In the genomic region with DNA sequence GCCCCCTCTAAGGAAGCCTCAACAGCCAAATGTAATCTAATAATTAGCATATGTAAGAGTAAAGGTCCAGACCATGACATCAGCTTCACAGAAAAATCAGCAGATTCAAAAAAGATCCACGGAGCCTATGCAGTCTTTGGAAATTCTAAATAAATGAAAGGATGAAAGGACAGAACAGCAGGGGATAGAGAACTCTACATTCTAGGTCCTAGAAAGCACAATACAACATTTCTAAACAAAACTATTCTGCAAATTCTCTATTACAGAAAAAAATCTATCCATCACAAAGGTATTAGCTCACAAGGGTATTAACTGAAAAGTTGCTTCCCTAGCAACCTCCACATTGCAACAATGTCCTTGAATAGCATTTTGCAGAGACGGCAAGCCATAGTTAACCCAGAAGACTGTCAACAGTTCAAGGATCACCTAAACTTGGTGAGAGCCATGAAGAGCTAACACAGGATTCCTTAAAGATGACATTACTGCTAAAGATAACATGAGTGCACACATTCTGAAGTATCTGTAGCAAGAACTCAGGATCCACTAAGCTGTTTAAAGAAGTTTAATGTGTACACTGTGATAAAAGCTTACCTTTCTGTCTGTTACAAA, we compare ENCODE assay signal across 20 cellular contexts.
A peak's percentile ranks its signal among the peaks of the same experiment; 100 is the strongest.
DNase-seq lines count a peak whose midpoint lies in the region; ATAC-seq, FAIRE-seq and TF ChIP-seq lines count a peak whose summit lies in the region.
"Had no signal": no experiment of that assay in that cellular context is flagged by ENCODE, and none has a peak within 500 bp of the region (broad histone marks: within the 10 kb centered on the region; RNA-seq: fewer than 3 reads in every experiment).

No MANE protein-coding gene starts in this region.

- TF ChIP-seq CTCF in heart left ventricle (IDR thresholded peaks at IDR 0.05), result no peak
- no peak for TF ChIP-seq CTCF in HepG2 (CRISPR knock-in tag; IDR thresholded peaks at IDR 0.05)

- no peak overlapping the region for H2BK12ac ChIP-seq in neuronal stem cell (ENCODE audit: low read length)

- H3K4me1 ChIP-seq in heart left ventricle (peaks cover 3 to 84% (median 59%) of the 10 kb centered on the region in 12 donors), mesodermal cell (ENCODE audit: control insufficient read depth, insufficient read depth, low read length, poor library complexity, severe bottlenecking) (peaks cover 87% of the 10 kb centered on the region), neuronal stem cell (ENCODE audit: control insufficient read depth in 2 of 2, insufficient read depth in 1 of 2, low read depth in 1 of 2, low read length in 2 of 2) (peaks cover 31 to 63% of the 10 kb centered on the region in 2 donors), HepG2 (ENCODE audit: insufficient read depth, low read length) (no peaks in the 10 kb centered on the region)

- no peak overlapping the region for H3K18ac ChIP-seq in neuronal stem cell (ENCODE audit: low read length)

- in situ Hi-C loops in HepG2 (cut with HindIII; ENCODE audit: extremely low pct_ligation_motif_present, low pct_unique_long_range_greater_than_20kb), result no loop called here

- no peaks in the 10 kb centered on the region for H4K20me1 ChIP-seq in HepG2 (ENCODE audit: insufficient read depth, low read length)

- TF ChIP-seq EP300 in HepG2 (IDR thresholded peaks at IDR 0.05; ENCODE audit: low read depth in 2 of 2, low read length in 2 of 2) (no peak), HepG2 (CRISPR knock-in tag; IDR thresholded peaks at IDR 0.05; ENCODE audit: borderline replicate concordance) (no peak)

- no peak overlapping the region for H2AFZ ChIP-seq in neuronal stem cell (ENCODE audit: low read length)
- no peak overlapping the region for H2AFZ ChIP-seq in HepG2 (ENCODE audit: low read length)

- no peak overlapping the region for H3K23ac ChIP-seq in neuronal stem cell (ENCODE audit: low read depth, low read length, poor library complexity)

- peak; percentile 66 for ATAC-seq in Right ventricle myocardium inferior
- peak; percentile 16 to 70 (median 63) for ATAC-seq in heart left ventricle
- ATAC-seq in HepG2, result no peak
- ATAC-seq: mucosa of descending colon, T-helper 17 cell had no signal

- no peaks in the 10 kb centered on the region for H3K27me3 ChIP-seq in heart left ventricle
- H3K27me3 ChIP-seq in neuronal stem cell (ENCODE audit: control insufficient read depth in 3 of 3, insufficient read depth in 3 of 3, low read depth in 1 of 3, low read length in 3 of 3), result no peaks in the 10 kb centered on the region
- no peaks in the 10 kb centered on the region; a peak in 1 of 5 replicates for H3K27me3 ChIP-seq in HepG2 (ENCODE audit: control insufficient read depth in 1 of 2, insufficient read depth in 2 of 2, low read length in 2 of 2)
- H3K27me3 ChIP-seq: BE2C had no signal

- H3K14ac ChIP-seq in neuronal stem cell (ENCODE audit: low read length), result no peak overlapping the region

- H4K8ac ChIP-seq in neuronal stem cell (ENCODE audit: low read depth, low read length), result no peak overlapping the region

- no peak for FAIRE-seq in HepG2 (lab: Jason Lieb, UNC)
- FAIRE-seq: colon had no signal

- no peaks in the 10 kb centered on the region for H3K36me3 ChIP-seq in heart left ventricle
- peaks cover 11% of the 10 kb centered on the region for H3K36me3 ChIP-seq in mesodermal cell (ENCODE audit: control insufficient read depth, insufficient read depth, low read length)
- peaks cover 2 to 22% of the 10 kb centered on the region in 2 donors for H3K36me3 ChIP-seq in neuronal stem cell (replicated peaks in 1 of 2; ENCODE audit: control insufficient read depth in 2 of 2, insufficient read depth in 2 of 2, low read length in 2 of 2)
- no peaks in the 10 kb centered on the region for H3K36me3 ChIP-seq in HepG2 (replicated peaks in 1 of 2; ENCODE audit: control insufficient read depth in 1 of 2, insufficient read depth in 2 of 2, low read length in 2 of 2)
- H3K36me3 ChIP-seq: BE2C had no signal

- no peak overlapping the region for H2BK5ac ChIP-seq in neuronal stem cell (ENCODE audit: low read length)

- intact Hi-C loops in Right ventricle myocardium inferior (cut with DNase I) (loop anchor here (1.0 to 2.0 kb wide), 2 partner anchors 65 to 236 kb away; no protein-coding TSS in a partner anchor), cardiac septum (cut with DNase I) (loop anchor here (2.0 kb wide), 1 partner anchor 73 kb away; no protein-coding TSS in a partner anchor), heart left ventricle (cut with DNase I) (loop anchor here in 8 of 10 donors (5.0 to 10.0 kb wide), 6 partner anchors 67 to 701 kb away; no protein-coding TSS in a partner anchor), HepG2 (cut with micrococcal nuclease; ENCODE audit: unreplicated experiment) (no loop called here)

- POLR2A ChIA-PET in HepG2 (lab: Yijun Ruan, JAX), result no interaction called here

- H3K27ac ChIP-seq in heart left ventricle (peak overlapping the region in 9 of 12 donors; percentile 44 to 80 (median 65)), mesodermal cell (ENCODE audit: low read depth, low read length, severe bottlenecking) (peak overlapping the region; percentile 83), neuronal stem cell (replicated peaks; ENCODE audit: low read length) (no peak overlapping the region), HepG2 (ENCODE audit: extremely low read length, insufficient read depth, low read length) (no peak overlapping the region)
- H3K27ac ChIP-seq: 22Rv1, VCaP had no signal

- BruUV-seq in HepG2 (replicated peaks; lab: Mats Ljungman, UMichigan), result no TSS peak

- H2BK120ac ChIP-seq in neuronal stem cell (ENCODE audit: low read depth, low read length), result no peak overlapping the region

- no peak overlapping the region for H4K91ac ChIP-seq in neuronal stem cell (ENCODE audit: low read depth, low read length, poor library complexity)

- no peak overlapping the region for H3K4me2 ChIP-seq in neuronal stem cell (ENCODE audit: insufficient read depth, low read length, poor library complexity, severe bottlenecking)
- no peak overlapping the region for H3K4me2 ChIP-seq in HepG2 (ENCODE audit: low read depth, low read length)

- CTCF ChIA-PET in HepG2 (lab: Yijun Ruan, JAX; ENCODE audit: low intra/inter-chr PET ratio, low total read pairs), result no interaction called here

- H3K79me2 ChIP-seq in HepG2 (ENCODE audit: insufficient read depth, low read length), result no peaks in the 10 kb centered on the region

- H2BK15ac ChIP-seq in neuronal stem cell (ENCODE audit: low read length), result no peak overlapping the region

- WGBS in heart left ventricle, 4 donors, result 45 to 50% (median 48%) methylated on average over 2 of the region's 2 CpGs
- WGBS in mesodermal cell (ENCODE audit: insufficient coverage in 2 of 2), 2 experiments, result 38% methylated on average over 1 of the region's 2 CpGs; no CpG with 5 or more reads in 1 of the 2 experiments
- no CpG with 5 or more reads among the region's 2 CpGs for WGBS in neuronal stem cell (ENCODE audit: extremely low coverage in 2 of 2, insufficient read length in 2 of 2, insufficient replicate concordance in 1 of 2), 2 donors
- 2% methylated on average over 2 of the region's 2 CpGs for WGBS in HepG2 (ENCODE audit: low lambda C conversion rate)

- no peak for TF ChIP-seq RAD21 in HepG2 (CRISPR knock-in tag; IDR thresholded peaks at IDR 0.05)

- H3K79me1 ChIP-seq in neuronal stem cell (ENCODE audit: low read depth, low read length), result peaks cover 2% of the 10 kb centered on the region

- H3K9ac ChIP-seq in neuronal stem cell (ENCODE audit: low read depth, low read length, poor library complexity) (no peak overlapping the region), HepG2 (ENCODE audit: insufficient read depth, low read depth, low read length) (no peak overlapping the region)

- TF ChIP-seq POLR2A in heart left ventricle (IDR thresholded peaks at IDR 0.05) (no peak), HepG2 (IDR thresholded peaks at IDR 0.05; ENCODE audit: insufficient read depth in 1 of 2, low read depth in 2 of 2, low read length in 2 of 2) (no peak)

- H3K4me3 ChIP-seq in heart left ventricle (no peak overlapping the region), mesodermal cell (ENCODE audit: extremely low read depth, insufficient read depth, low read length, poor library complexity, severe bottlenecking) (no peak overlapping the region), neuronal stem cell (ENCODE audit: low read length in 2 of 2) (no peak overlapping the region), HepG2 (replicated peaks in 1 of 3; ENCODE audit: insufficient read depth in 1 of 3, low read depth in 2 of 3, low read length in 3 of 3) (no peak overlapping the region)
- H3K4me3 ChIP-seq: mucosa of descending colon had no signal

- no peak overlapping the region for H3K4ac ChIP-seq in neuronal stem cell (ENCODE audit: low read length)

- no peak for DNase-seq in Right ventricle myocardium inferior (ENCODE audit: missing footprints)
- DNase-seq in cardiac septum (ENCODE audit: low spot score), result no peak
- no peak for DNase-seq in heart left ventricle
- no peak for DNase-seq in NCI-H510A treated with DMSO at 0.1 percent for 48 hours (lab: John Stamatoyannopoulos, UW)
- no peak for DNase-seq in stimulated activated naive CD4-positive, alpha-beta T cell treated with Interleukin-2 at 50 U/mL for 16 hours (lab: John Stamatoyannopoulos, UW)
- DNase-seq in neuronal stem cell (ENCODE audit: low spot score), result no peak
- no peak for DNase-seq in HepG2 (ENCODE audit: low spot score)
- DNase-seq: activated CD4-positive, alpha-beta T cell treated with anti-CD3 and anti-CD28 coated beads, Interleukin-2, amount 50 U/mL, for 48 hours; activated naive CD4-positive, alpha-beta T cell treated with Interleukin-2 at 50 U/mL for 16 hours; activated T-cell treated with anti-CD3 and anti-CD28 coated beads for 4 hours; BE2C; GOT3; mucosa of descending colon; NCI-H1436 treated with DMSO at 0.1 percent for 48 hours; NCI-H748 treated with DMSO at 0.1 percent for 48 hours; T-helper 17 cell had no signal

- H3K9me3 ChIP-seq in heart left ventricle (no peaks in the 10 kb centered on the region), mesodermal cell (ENCODE audit: control insufficient read depth, low read length) (no peaks in the 10 kb centered on the region), neuronal stem cell (replicated peaks in 1 of 2; ENCODE audit: control insufficient read depth in 2 of 2, insufficient read depth in 1 of 2, low read depth in 1 of 2, low read length in 2 of 2) (no peaks in the 10 kb centered on the region), HepG2 (ENCODE audit: low read length) (no peaks in the 10 kb centered on the region)
- H3K9me3 ChIP-seq: BE2C, mucosa of descending colon had no signal

- no peak overlapping the region for H2AK5ac ChIP-seq in neuronal stem cell (ENCODE audit: low read depth, low read length)

TF ChIP-seq in HepG2, 621 proteins besides CTCF, POLR2A, EP300 and RAD21 (continues in another document):
- no peak for TF ChIP-seq ZNF292 (CRISPR knock-in tag; IDR thresholded peaks at IDR 0.05; ENCODE audit: borderline replicate concordance, low read depth)
- TF ChIP-seq XRCC5 (optimal IDR thresholded peaks at IDR 0.05; ENCODE audit: low read length), result no peak

Comparison
In these comparisons a context has a peak if more than half of its experiments do, and no peak if none do; other contexts are left out.
1. H3K27ac ChIP-seq: peak in heart left ventricle (9 of 12) and mesodermal cell (single experiment); none in neuronal stem cell (single experiment) and HepG2 (single experiment).